20 cellular contexts compared by ENCODE assay signal in the genomic region with DNA sequence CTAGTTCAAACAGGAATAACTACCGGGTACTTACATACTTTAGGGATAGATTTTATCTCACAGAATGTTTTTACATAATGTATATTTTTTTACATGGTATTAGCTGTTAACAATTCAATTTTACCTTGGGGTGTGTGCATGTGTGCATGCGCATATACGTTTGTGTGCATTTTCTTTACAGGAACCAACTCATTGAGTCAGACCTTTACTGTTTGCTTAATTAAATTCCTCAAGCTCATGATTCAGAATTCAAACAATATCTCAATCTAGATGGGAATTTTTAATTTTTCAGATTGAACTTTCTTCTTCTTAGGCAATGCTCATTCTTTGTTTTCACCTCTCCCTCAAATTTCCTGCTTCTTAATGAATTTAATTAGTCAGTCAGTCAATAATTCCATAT. TPM values are rescaled to one million over a fixed set of nuclear protein-coding genes. Genes with fewer than 3 reads are reported as not detected.
DNase-seq lines count a peak whose midpoint lies in the region; ATAC-seq, FAIRE-seq and TF ChIP-seq lines count a peak whose summit lies in the region.
"Had no signal": no experiment of that assay in that cellular context is flagged by ENCODE, and none has a peak within 500 bp of the region (broad histone marks: within the 10 kb centered on the region; RNA-seq: fewer than 3 reads in every experiment).

No MANE protein-coding gene starts in this region.

- CTCF ChIA-PET in A549 (lab: Yijun Ruan, JAX), result interaction anchor here (1.0 to 4.7 kb wide), 5 partner anchors 23 to 149 kb away, joined by 3 to 22 read pairs (median 9); no protein-coding TSS in a partner anchor
- CTCF ChIA-PET in K562 (lab: Yijun Ruan, JAX; ENCODE audit: low intra/inter-chr PET ratio), result no interaction called here
- CTCF ChIA-PET in HEK293T (lab: Yijun Ruan, JAX), result no interaction called here

- H3K36me3 ChIP-seq in K562 (ENCODE audit: control insufficient read depth, insufficient read depth, low read length), result no peaks in the 10 kb centered on the region
- no peaks in the 10 kb centered on the region for H3K36me3 ChIP-seq in HAP-1 (replicated peaks)

- TF ChIP-seq CTCF in A549 (IDR thresholded peaks at IDR 0.05), result no peak
- no peak for TF ChIP-seq CTCF in K562 (IDR thresholded peaks at IDR 0.05 in 2 of 3, conservative IDR thresholded peaks at IDR 0.05 in 1 of 3; ENCODE audit: insufficient read depth in 2 of 3, low read depth in 1 of 3, low read length in 3 of 3)

- no peak overlapping the region for H2AFZ ChIP-seq in K562 (ENCODE audit: low read depth, low read length)
- H2AFZ ChIP-seq: GM23338 had no signal

- DNase-seq in A549 (ENCODE audit: low read depth in 1 of 2, low spot score in 1 of 2) (peak in 1 of 2 experiments; percentile 27), HT-29 (ENCODE audit: low spot score) (peak; percentile 22), K562 (ENCODE audit: extremely low read depth in 1 of 4, low spot score in 3 of 4) (no peak), epithelial cell of prostate (ENCODE audit: low read depth, low spot score) (no peak), HEK293T (ENCODE audit: extremely low spot score) (no peak), HAP-1 (ENCODE audit: low spot score in 2 of 2) (no peak), immature natural killer cell (no peak)
- no peak for DNase-seq in activated CD8-positive, alpha-beta memory T cell treated with anti-CD3 and anti-CD28 coated beads, Interleukin-2, amount 50 U/mL, for 48 hours
- DNase-seq: AML-193; CD4-positive, alpha-beta T cell; DMS153; KG1 had no signal

- no peaks in the 10 kb centered on the region for H3K4me1 Mint-ChIP-seq in immature natural killer cell

- no peak overlapping the region for H3K27ac Mint-ChIP-seq in immature natural killer cell
- H3K27ac Mint-ChIP-seq: CD4-positive, alpha-beta T cell; GM23338; IgD-negative memory B cell had no signal

- H3K9me1 ChIP-seq in K562 (ENCODE audit: control insufficient read depth, insufficient read depth, low read length), result no peaks in the 10 kb centered on the region

- TF ChIP-seq POLR2A in A549 (IDR thresholded peaks at IDR 0.05; ENCODE audit: low read length), result no peak
- no peak for TF ChIP-seq POLR2A in K562 (conservative IDR thresholded peaks at IDR 0.05)

- H3K4me3 Mint-ChIP-seq in immature natural killer cell, result no peak overlapping the region
- H3K4me3 Mint-ChIP-seq: CD4-positive, alpha-beta T cell; GM23338; IgD-negative memory B cell had no signal

- in situ Hi-C loops in K562 (cut with MboI), result no loop called here
- in situ Hi-C loops in HAP-1 (cut with MboI; ENCODE audit: low sequenced_read_pairs), result no loop called here

- TF ChIP-seq EP300 in A549 (IDR thresholded peaks at IDR 0.05) (no peak), K562 (IDR thresholded peaks at IDR 0.05; ENCODE audit: low read length) (no peak)

- H3K9me3 Mint-ChIP-seq in immature natural killer cell, result no peaks in the 10 kb centered on the region
- H3K9me3 Mint-ChIP-seq: CD4-positive, alpha-beta T cell; GM23338 had no signal

- H3K9me3 ChIP-seq in A549, result no peaks in the 10 kb centered on the region
- no peaks in the 10 kb centered on the region for H3K9me3 ChIP-seq in K562 (replicated peaks; ENCODE audit: control insufficient read depth, insufficient read depth, low read depth, low read length)
- no peaks in the 10 kb centered on the region for H3K9me3 ChIP-seq in HAP-1

- H3K79me2 ChIP-seq in K562 (ENCODE audit: control insufficient read depth, insufficient read depth, low read length), result no peaks in the 10 kb centered on the region

- no TSS peak for BruUV-seq in K562 (replicated peaks; lab: Mats Ljungman, UMichigan)

- H3K4me3 ChIP-seq in A549 (no peak overlapping the region), K562 (no peak overlapping the region), HAP-1 (no peak overlapping the region)
- H3K4me3 ChIP-seq: GM23338 had no signal

- H3K27me3 Mint-ChIP-seq in immature natural killer cell (ENCODE audit: low read depth in 3 of 3), result peaks cover 8 to 17% (median 11%) of the 10 kb centered on the region in 3 donors

- POLR2A ChIA-PET in A549 (lab: Yijun Ruan, JAX), result interaction anchor here (2.4 kb wide), 1 partner anchor 24 kb away, joined by 18 read pairs; a partner anchor contains a TSS
- POLR2A ChIA-PET in K562 (lab: Yijun Ruan, JAX), result interaction anchor here (1.7 kb wide), 1 partner anchor 12 kb away, joined by 6 read pairs; no protein-coding TSS in a partner anchor
- POLR2A ChIA-PET in HEK293T (lab: Yijun Ruan, JAX), result no interaction called here

- no peaks in the 10 kb centered on the region for H4K20me1 ChIP-seq in K562 (replicated peaks; ENCODE audit: control insufficient read depth, insufficient read depth, low read length)

- H3K4me1 ChIP-seq in A549 (peaks cover 58% of the 10 kb centered on the region), K562 (replicated peaks in 1 of 2; ENCODE audit: control insufficient read depth in 2 of 2, insufficient read depth in 2 of 2, low read length in 2 of 2) (0 out of 5 replicates have a peak, but pooled peaks cover 0 to 4% of the 10 kb centered on the region in 2 experiments), HAP-1 (peaks cover 21% of the 10 kb centered on the region)

- no peak for TF ChIP-seq RAD21 in A549 (conservative IDR thresholded peaks at IDR 0.05 in 1 of 2, IDR thresholded peaks at IDR 0.05 in 1 of 2)
- TF ChIP-seq RAD21 in K562 (CRISPR knock-in tag; conservative IDR thresholded peaks at IDR 0.05 in 1 of 2, IDR thresholded peaks at IDR 0.05 in 1 of 2), result no peak

- ATAC-seq in A549 (no peak), K562 (no peak)
- ATAC-seq: GM23338, HCT116, HepG2 had no signal

- H3K27me3 ChIP-seq in K562 (ENCODE audit: control insufficient read depth in 2 of 2, insufficient read depth in 2 of 2, low read length in 2 of 2), result peaks cover 0 to 2% of the 10 kb centered on the region in 2 experiments; a peak in 2 of 5 replicates
- H3K27me3 ChIP-seq in HAP-1 (ENCODE audit: low read depth), result no peaks in the 10 kb centered on the region

- peak overlapping the region; percentile 27 to 70; a peak in 4 of 6 replicates for H3K27ac ChIP-seq in A549
- no peak overlapping the region for H3K27ac ChIP-seq in K562 (ENCODE audit: extremely low read depth, low read depth, low read length)
- peak overlapping the region; percentile 51 for H3K27ac ChIP-seq in epithelial cell of prostate
- H3K27ac ChIP-seq: C4-2B had no signal

- no peak overlapping the region for H3K9ac ChIP-seq in K562 (ENCODE audit: insufficient read depth in 1 of 2, low read depth in 2 of 2, low read length in 2 of 2)

- H3K4me2 ChIP-seq in A549 (peak overlapping the region; percentile 66), K562 (ENCODE audit: insufficient read depth, low read length) (no peak overlapping the region)

- 11% methylated on average over 3 of the region's 3 CpGs for WGBS in A549 (ENCODE audit: missing lambda C conversion rate)
- WGBS in K562 (ENCODE audit: insufficient coverage, low coverage, missing lambda C conversion rate), result 55% methylated on average over 3 of the region's 3 CpGs

- intact Hi-C loops in K562 (cut with micrococcal nuclease), result no loop called here

- peak; percentile 39 for FAIRE-seq in A549 (lab: Jason Lieb, UNC)
- FAIRE-seq in K562 (lab: Jason Lieb, UNC), result peak; percentile 29
- FAIRE-seq: GM12891, GM19239, H54, HepG2 had no signal

- peaks cover 0 to 4% (median 0%) of the 10 kb centered on the region in 3 donors for H3K36me3 Mint-ChIP-seq in immature natural killer cell
- H3K36me3 Mint-ChIP-seq: IgD-negative memory B cell had no signal

TF ChIP-seq in K562, 482 proteins besides CTCF, POLR2A, EP300 and RAD21 (continues in another document):
- TF ChIP-seq, protein P1, sequence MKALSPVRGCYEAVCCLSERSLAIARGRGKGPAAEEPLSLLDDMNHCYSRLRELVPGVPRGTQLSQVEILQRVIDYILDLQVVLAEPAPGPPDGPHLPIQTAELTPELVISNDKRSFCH (CRISPR knock-in tag; IDR thresholded peaks at IDR 0.05), result no peak
- TF ChIP-seq, protein P1 (tag; IDR thresholded peaks at IDR 0.05), result no peak
- no peak for TF ChIP-seq MEF2D (tag; conservative IDR thresholded peaks at IDR 0.05; ENCODE audit: low read depth)

TF ChIP-seq in HEK293T, 16 proteins besides CTCF, POLR2A, EP300 and RAD21 (continues in another document):
- no peak for TF ChIP-seq SUZ12 (IDR thresholded peaks at IDR 0.05)
- TF ChIP-seq TARDBP (IDR thresholded peaks at IDR 0.05), result no peak
- TF ChIP-seq SP1 (IDR thresholded peaks at IDR 0.05), result no peak
- no peak for TF ChIP-seq BHLHE40 (IDR thresholded peaks at IDR 0.05; ENCODE audit: borderline replicate concordance)
- TF ChIP-seq CTBP1 (IDR thresholded peaks at IDR 0.05; ENCODE audit: borderline replicate concordance), result no peak
- no peak for TF ChIP-seq FOXM1 (IDR thresholded peaks at IDR 0.05; ENCODE audit: borderline replicate concordance)
- TF ChIP-seq ZNF384 (IDR thresholded peaks at IDR 0.05), result no peak
- TF ChIP-seq LEF1 (IDR thresholded peaks at IDR 0.05; ENCODE audit: borderline replicate concordance), result no peak

RNA-seq across cellular contexts. Expression of a gene that starts 24.7 kb away (rescaled TPM):
- polyA plus RNA-seq in A549 (2011; rRNA removed) (18.5 and 21.2 TPM in 2 replicates), A549 (2017; fragmentation: RNase III; extraction: RNeasy Plus Mini Kit Qiagen cat#74134 plus additional on column Dnase treatment) (18.6 to 21.0 TPM (median 20.2 TPM) in 3 replicates), K562 (2011; rRNA removed) (5.6 and 8.3 TPM in 2 replicates), K562 (2014; fragmentation: Illumina TruSeq; extraction: Trizol) (10.2 and 10.9 TPM in 2 replicates), K562 (2014; fragmentation: Nextera tagmentation; extraction: Ambion mirVana) (1 to 10 TPM; 3.2 to 4.4 TPM), K562 (2014; rRNA removed) (6.6 and 8.1 TPM in 2 replicates), immature natural killer cell (1 to 10 TPM; 1.1 to 2.4 (median 1.7) TPM)
- 7.1 and 9.5 TPM in 2 replicates for polyA plus RNA-seq in A549 (2012; cell fraction: cytosol; rRNA removed)
- 5.2 and 5.6 TPM in 2 replicates for polyA plus RNA-seq in A549 (2012; cell fraction: nucleus; rRNA removed)
- 6.2 and 7.5 TPM in 2 replicates for polyA minus RNA-seq in A549 (2011; rRNA and poly(A)+ RNA removed)
- 8.9 and 9.7 TPM in 2 replicates for total RNA-seq in HT-29 (2014; rRNA removed; shearing (Covaris generic))
- total RNA-seq in K562 (2011; cell fraction: chromatin; rRNA removed; ENCODE audit: low replicate concordance), result 10.9 and 28.5 TPM in 2 replicates
- total RNA-seq in K562 (2011; cell fraction: nucleolus; rRNA removed), result 10.0 and 12.2 TPM in 2 replicates
- 19.1 and 41.4 TPM in 2 replicates for total RNA-seq in K562 (2011; cell fraction: nucleoplasm; rRNA removed)
- total RNA-seq in K562 (2014; rRNA removed) (4.1 and 5.9 TPM in 2 replicates), K562 (2014; rRNA removed; fragmentation: Illumina TruSeq; extraction: Trizol) (9.6 and 9.9 TPM in 2 replicates), K562 (2015; rRNA removed; fragmentation: Illumina TruSeq; extraction: Trizol) (8.5 and 8.7 TPM in 2 replicates), K562 (2021) (12.9 and 13.9 TPM in 2 replicates)
- polyA plus RNA-seq in K562 (2011; cell fraction: cytosol; rRNA removed), result 2.0 and 2.8 TPM in 2 replicates
- 10.4 and 11.6 TPM in 2 replicates for polyA plus RNA-seq in K562 (2011; cell fraction: nucleus; rRNA removed)
- polyA plus RNA-seq in K562 (2012), result 8.4 and 12.5 TPM in 2 replicates
- polyA minus RNA-seq in K562 (2011; rRNA and poly(A)+ RNA removed), result 7.6 and 9.3 TPM in 2 replicates
- polyA minus RNA-seq in K562 (2011; cell fraction: cytosol; rRNA and poly(A)+ RNA removed), result 4.5 and 6.2 TPM in 2 replicates
- 29.4 and 36.2 TPM in 2 replicates for polyA minus RNA-seq in K562 (2011; cell fraction: nucleus; rRNA and poly(A)+ RNA removed)
